In genomic region chr3:77362936-77363335, GRCh38 we compare ENCODE assay signal across 31 cellular contexts.
"Had no signal": no experiment of that assay in that cellular context is flagged by ENCODE, and none has a peak within 500 bp of the region (broad histone marks: within the 10 kb centered on the region; RNA-seq: fewer than 3 reads in every experiment).

No MANE protein-coding gene starts in this region.

- H3K36me3 ChIP-seq: adrenal gland, cardiac muscle cell, colonic mucosa, esophagus muscularis mucosa, WERI-Rb-1 had no signal

- H3K4me3 ChIP-seq: adrenal gland, body of pancreas, cardiac muscle cell, colonic mucosa, esophagus muscularis mucosa had no signal

- H3K27ac ChIP-seq: adrenal gland, body of pancreas, cardiac muscle cell, colonic mucosa, esophagus muscularis mucosa, WERI-Rb-1 had no signal

- H3K4me1 ChIP-seq: adrenal gland, body of pancreas, colonic mucosa, esophagus muscularis mucosa had no signal

- H3K27me3 ChIP-seq: adrenal gland, body of pancreas, cardiac muscle cell, colonic mucosa, esophagus muscularis mucosa had no signal

- H3K9me3 ChIP-seq: adrenal gland, body of pancreas, colonic mucosa, esophagus muscularis mucosa had no signal

- ATAC-seq: activated CD4-positive, alpha-beta T cell treated with anti-CD3 and anti-CD28 coated beads for 36 hours; activated CD8-positive, alpha-beta memory T cell treated with anti-CD3 and anti-CD28 coated beads, Interleukin-2, amount 10 ng/mL, durations not matched to agents 7 days and 5 days; activated CD8-positive, alpha-beta T cell treated with anti-CD3 and anti-CD28 coated beads, Interleukin-2, amount 10 ng/mL, durations not matched to agents 7 days and 5 days; activated naive CD8-positive, alpha-beta T cell treated with anti-CD3 and anti-CD28 coated beads, Interleukin-2, amount 50 U/mL, for 24 hours; body of pancreas; T-helper 17 cell had no signal

- DNase-seq: activated CD4-positive, alpha-beta memory T cell treated with anti-CD3 and anti-CD28 coated beads for 36 hours; activated CD4-positive, alpha-beta T cell treated with anti-CD3 and anti-CD28 coated beads for 36 hours; activated CD4-positive, alpha-beta T cell treated with anti-CD3 and anti-CD28 coated beads, Interleukin-2, amount 10 ng/mL, durations not matched to agents 24 days and 14 days; activated CD4-positive, CD25-positive, alpha-beta regulatory T cell; activated CD4-positive, CD25-positive, alpha-beta regulatory T cell treated with anti-CD3 and anti-CD28 coated beads, Interleukin-2, amount 50 U/mL, for 72 hours; activated CD8-positive, alpha-beta memory T cell treated with anti-CD3 and anti-CD28 coated beads, Interleukin-2, amount 10 ng/mL, durations not matched to agents 7 days and 5 days; activated CD8-positive, alpha-beta memory T cell treated with anti-CD3 and anti-CD28 coated beads, Interleukin-2, amount 50 U/mL, for 4 hours; activated CD8-positive, alpha-beta T cell treated with anti-CD3 and anti-CD28 coated beads, Interleukin-2, amount 10 ng/mL, durations not matched to agents 7 days and 5 days; activated effector memory CD4-positive, alpha-beta T cell treated with anti-CD3 and anti-CD28 coated beads, Interleukin-2, amount 50 U/mL, for 16 hours; activated naive CD4-positive, alpha-beta T cell treated with anti-CD3 and anti-CD28 coated beads for 36 hours; activated naive CD8-positive, alpha-beta T cell treated with anti-CD3 and anti-CD28 coated beads for 36 hours; activated naive CD8-positive, alpha-beta T cell treated with anti-CD3 and anti-CD28 coated beads, Interleukin-2, amount 50 U/mL, for 24 hours; activated T-cell treated with anti-CD3 and anti-CD28 coated beads, Interleukin-2, amount 50 U/mL, for 1 hour; activated T-cell treated with anti-CD3 and anti-CD28 coated beads, Interleukin-2, amount 50 U/mL, for 48 hours; adrenal gland; amygdala; aorta; body of pancreas; central memory CD4-positive, alpha-beta T cell; cerebellar nuclear complex; colonic mucosa; effector CD8-positive, alpha-beta T cell; T-helper 1 cell; T-helper 17 cell; T1000; WERI-Rb-1 had no signal

- FAIRE-seq: endometrium, endothelial cell of umbilical vein, frontal cortex had no signal
